In genomic region chr11:46210133-46210636, GRCh38 we compare ENCODE assay signal across 11 cellular contexts.
DNase-seq lines count a peak whose midpoint lies in the region; ATAC-seq and TF ChIP-seq lines count a peak whose summit lies in the region.
"Had no signal": no experiment of that assay in that cellular context is flagged by ENCODE, and none has a peak within 500 bp of the region (broad histone marks: within the 10 kb centered on the region; RNA-seq: fewer than 3 reads in every experiment).

No MANE protein-coding gene starts in this region.

- DNase-seq in GM13977 (ENCODE audit: low spot score) (peak; percentile 44), NCI-H226 (peak; percentile 42), renal cortical epithelial cell (ENCODE audit: low read depth) (peak; percentile 73), hippocampal formation (lab: John Stamatoyannopoulos, UW) (no peak), ureter (ENCODE audit: low spot score) (no peak), HAP-1 (ENCODE audit: low spot score in 2 of 2) (no peak)
- DNase-seq in central memory CD8-positive, alpha-beta T cell (ENCODE audit: low spot score in 2 of 2) = no peak
- DNase-seq: activated naive CD4-positive, alpha-beta T cell treated with anti-CD3 and anti-CD28 coated beads, Interleukin-2, amount 10 ng/mL, durations not matched to agents 7 days and 5 days; SHP77 treated with DMSO at 0.1 percent for 48 hours had no signal

- in situ Hi-C loops in GM13977 (cut with MboI; ENCODE audit: low pct_unique_long_range_greater_than_20kb, low sequenced_read_pairs, unreplicated experiment) (no loop called here), HAP-1 (cut with MboI; ENCODE audit: low sequenced_read_pairs) (no loop called here)

- ATAC-seq in central memory CD8-positive, alpha-beta T cell (replicated peaks; ENCODE audit: extremely low read depth, poor library complexity, severe bottlenecking) = peak; percentile 75
- no peak for ATAC-seq in GM18498 (IDR thresholded peaks at IDR 0.05; ENCODE audit: unreplicated experiment)

- no peaks in the 10 kb centered on the region for H3K27me3 ChIP-seq in HAP-1 (ENCODE audit: low read depth)

- H3K27me3 Mint-ChIP-seq in central memory CD8-positive, alpha-beta T cell = peaks cover 12% of the 10 kb centered on the region

- H3K36me3 Mint-ChIP-seq in central memory CD8-positive, alpha-beta T cell (ENCODE audit: insufficient read depth) = no peaks in the 10 kb centered on the region
- H3K36me3 Mint-ChIP-seq: activated naive CD4-positive, alpha-beta T cell treated with anti-CD3 and anti-CD28 coated beads, Interleukin-2, amount 10 ng/mL, durations not matched to agents 7 days and 5 days had no signal

- H3K27ac Mint-ChIP-seq in central memory CD8-positive, alpha-beta T cell (ENCODE audit: low read depth) = no peak overlapping the region
- H3K27ac Mint-ChIP-seq: activated naive CD4-positive, alpha-beta T cell treated with anti-CD3 and anti-CD28 coated beads, Interleukin-2, amount 10 ng/mL, durations not matched to agents 7 days and 5 days had no signal

- H3K4me1 Mint-ChIP-seq in central memory CD8-positive, alpha-beta T cell = peaks cover 16% of the 10 kb centered on the region

- no peaks in the 10 kb centered on the region for H3K4me1 ChIP-seq in HAP-1

- no peak for TF ChIP-seq CTCF in GM13977 (IDR thresholded peaks at IDR 0.05; ENCODE audit: extremely low read depth, insufficient read depth, missing control alignments)

- H3K9me3 Mint-ChIP-seq in central memory CD8-positive, alpha-beta T cell = no peaks in the 10 kb centered on the region
- H3K9me3 Mint-ChIP-seq: activated naive CD4-positive, alpha-beta T cell treated with anti-CD3 and anti-CD28 coated beads, Interleukin-2, amount 10 ng/mL, durations not matched to agents 7 days and 5 days had no signal

- peak overlapping the region; percentile 23 for H3K4me3 Mint-ChIP-seq in central memory CD8-positive, alpha-beta T cell
- H3K4me3 Mint-ChIP-seq: activated naive CD4-positive, alpha-beta T cell treated with anti-CD3 and anti-CD28 coated beads, Interleukin-2, amount 10 ng/mL, durations not matched to agents 7 days and 5 days had no signal

- no peak overlapping the region for H3K4me3 ChIP-seq in HAP-1
- H3K4me3 ChIP-seq: skin epidermis had no signal

- H3K9me3 ChIP-seq in HAP-1 = no peaks in the 10 kb centered on the region

- no peaks in the 10 kb centered on the region for H3K36me3 ChIP-seq in HAP-1 (replicated peaks)

Comparison
In these comparisons a context has a peak if more than half of its experiments do, and no peak if none do; other contexts are left out.
1. DNase-seq: peak in GM13977 (single experiment), NCI-H226 (single experiment) and renal cortical epithelial cell (single experiment); none in central memory CD8-positive, alpha-beta T cell (0 of 2), hippocampal formation (0 of 2), ureter (single experiment) and HAP-1 (0 of 2).